ENCODE assay signal across 9 cellular contexts in the genomic region with DNA sequence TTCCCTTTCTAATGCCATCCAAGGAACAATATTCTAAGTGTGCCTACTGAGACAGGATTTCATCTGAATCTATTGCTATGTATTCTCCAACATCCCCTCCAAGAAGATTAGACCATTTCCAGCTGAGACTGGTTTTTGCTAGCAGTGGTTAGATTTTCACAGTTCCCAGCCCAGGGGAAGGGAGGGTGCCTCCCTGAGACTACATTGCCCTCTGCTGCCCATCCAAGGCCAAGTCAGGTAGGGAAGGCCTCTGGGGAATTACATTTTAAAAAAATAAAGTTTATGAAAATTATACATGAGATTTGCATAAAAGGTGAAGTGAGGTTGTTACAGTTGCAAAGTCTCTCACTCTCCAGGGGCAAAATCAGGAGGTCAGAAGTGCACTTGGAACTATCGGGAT. TPM values are rescaled to one million over a fixed set of nuclear protein-coding genes. Genes with fewer than 3 reads are reported as not detected.
A peak's percentile ranks its signal among the peaks of the same experiment; 100 is the strongest.
DNase-seq lines count a peak whose midpoint lies in the region; ATAC-seq and TF ChIP-seq lines count a peak whose summit lies in the region.
"Had no signal": no experiment of that assay in that cellular context is flagged by ENCODE, and none has a peak within 500 bp of the region (broad histone marks: within the 10 kb centered on the region; RNA-seq: fewer than 3 reads in every experiment).

No MANE protein-coding gene starts in this region.

- no peak overlapping the region for H3K27ac ChIP-seq in RWPE2 (ENCODE audit: poor library complexity, severe bottlenecking)
- no peak overlapping the region for H3K27ac ChIP-seq in left lung

- H3K4me3 ChIP-seq in RWPE2 (ENCODE audit: severe bottlenecking) (no peak overlapping the region), left lung (no peak overlapping the region)

- H3K27ac Mint-ChIP-seq in CD14-positive monocyte = peak overlapping the region in 3 of 7 donors; percentile 8 to 67 (median 42)
- H3K27ac Mint-ChIP-seq in activated T-cell treated with anti-CD3 and anti-CD28 coated beads, Interleukin-2, amount 50 U/mL, for 72 hours = no peak overlapping the region

- H3K9me3 ChIP-seq in RWPE2 (ENCODE audit: severe bottlenecking) (no peaks in the 10 kb centered on the region), left lung (no peaks in the 10 kb centered on the region)

- H3K4me3 Mint-ChIP-seq in CD14-positive monocyte = peak overlapping the region in 1 of 2 donors; percentile 30
- H3K4me3 Mint-ChIP-seq in activated T-cell treated with anti-CD3 and anti-CD28 coated beads, Interleukin-2, amount 50 U/mL, for 72 hours = no peak overlapping the region

- H3K27me3 Mint-ChIP-seq in CD14-positive monocyte (ENCODE audit: low read depth in 3 of 3) = peaks cover 0 to 1% (median 0%) of the 10 kb centered on the region in 3 donors
- peaks cover 9% of the 10 kb centered on the region for H3K27me3 Mint-ChIP-seq in activated T-cell treated with anti-CD3 and anti-CD28 coated beads, Interleukin-2, amount 50 U/mL, for 72 hours (ENCODE audit: low read depth)

- DNase-seq in CD14-positive monocyte (ENCODE audit: low spot score) (no peak), RWPE2 (ENCODE audit: low spot score) (no peak), left lung (no peak)
- no peak for DNase-seq in activated T-cell treated with anti-CD3 and anti-CD28 coated beads, Interleukin-2, amount 50 U/mL, for 72 hours
- DNase-seq: NCI-H1930 had no signal

- peaks cover 0 to 6% (median under 1%) of the 10 kb centered on the region in 7 donors for H3K9me3 Mint-ChIP-seq in CD14-positive monocyte
- no peaks in the 10 kb centered on the region for H3K9me3 Mint-ChIP-seq in activated T-cell treated with anti-CD3 and anti-CD28 coated beads, Interleukin-2, amount 50 U/mL, for 72 hours

- intact Hi-C loops in CD14-positive monocyte (cut with micrococcal nuclease) (loop anchor here (5.0 to 10.0 kb wide), 2 partner anchors 34 to 51 kb away; no protein-coding TSS in a partner anchor), left lung (cut with DNase I) (no loop called here)

- peaks cover 59% of the 10 kb centered on the region for H3K4me1 Mint-ChIP-seq in CD14-positive monocyte
- no peaks in the 10 kb centered on the region for H3K4me1 Mint-ChIP-seq in activated T-cell treated with anti-CD3 and anti-CD28 coated beads, Interleukin-2, amount 50 U/mL, for 72 hours (ENCODE audit: low read depth)

- no peaks in the 10 kb centered on the region for H3K4me1 ChIP-seq in RWPE2 (ENCODE audit: insufficient read depth, poor library complexity, severe bottlenecking)
- H3K4me1 ChIP-seq in left lung = peaks cover 0 to 28% of the 10 kb centered on the region in 2 donors

- H3K27me3 ChIP-seq in RWPE2 (ENCODE audit: insufficient read depth, poor library complexity, severe bottlenecking) = no peaks in the 10 kb centered on the region
- H3K27me3 ChIP-seq in left lung = no peaks in the 10 kb centered on the region

- no peaks in the 10 kb centered on the region for H3K36me3 ChIP-seq in RWPE2 (ENCODE audit: low read depth)
- H3K36me3 ChIP-seq in left lung = no peaks in the 10 kb centered on the region

- ATAC-seq in GM21825 (IDR thresholded peaks at IDR 0.05; ENCODE audit: unreplicated experiment) (peak; percentile 32), RWPE2 (ENCODE audit: low read depth) (peak; percentile 59; the same call in 1 of the 3 replicates), left lung (peak; percentile 75), GM18867 (IDR thresholded peaks at IDR 0.05; ENCODE audit: unreplicated experiment) (no peak), HG03521 (IDR thresholded peaks at IDR 0.05; ENCODE audit: unreplicated experiment) (no peak), HG03460 (IDR thresholded peaks at IDR 0.05; ENCODE audit: unreplicated experiment) (no peak)
- ATAC-seq in activated T-cell treated with anti-CD3 and anti-CD28 coated beads, Interleukin-2, amount 50 U/mL, for 72 hours (replicated peaks in 1 of 2) = no peak

- no peaks in the 10 kb centered on the region for H3K36me3 Mint-ChIP-seq in CD14-positive monocyte
- H3K36me3 Mint-ChIP-seq in activated T-cell treated with anti-CD3 and anti-CD28 coated beads, Interleukin-2, amount 50 U/mL, for 72 hours (ENCODE audit: insufficient read depth in 2 of 2) = no peaks in the 10 kb centered on the region

- TF ChIP-seq CTCF in CD14-positive monocyte (IDR thresholded peaks at IDR 0.05) = peak; percentile 44
- TF ChIP-seq CTCF in RWPE2 (IDR thresholded peaks at IDR 0.05; ENCODE audit: poor library complexity, severe bottlenecking) = peak; percentile 50
- no peak for TF ChIP-seq CTCF in left lung (IDR thresholded peaks at IDR 0.05)

RNA-seq across cellular contexts. Expression of gene SYK, which starts 28.0 kb away (rescaled TPM):
- 100 to 1,000 TPM; 177 to 186 TPM for polyA plus RNA-seq in CD14-positive monocyte
- 10 to 100 TPM; 49.7 to 91.8 TPM for total RNA-seq in left lung
- total RNA-seq in activated T-cell treated with anti-CD3 and anti-CD28 coated beads, Interleukin-2, amount 50 U/mL, for 72 hours = under 1 TPM; 0.19 to 0.44 TPM

Comparison
In these comparisons a context has a peak if more than half of its experiments do, and no peak if none do; other contexts are left out.
1. CTCF ChIP-seq: peak in CD14-positive monocyte (single experiment) and RWPE2 (single experiment); none in left lung (0 of 2).
2. ATAC-seq: peak in GM21825 (single experiment), RWPE2 (single experiment) and left lung (single experiment); none in activated T-cell treated with anti-CD3 and anti-CD28 coated beads, Interleukin-2, amount 50 U/mL, for 72 hours (0 of 2), GM18867 (single experiment), HG03521 (single experiment) and HG03460 (single experiment).
3. RNA of gene SYK, which starts 28.0 kb away (total RNA-seq): 49.7 to 91.8 TPM in left lung; 0.19 to 0.44 TPM in activated T-cell treated with anti-CD3 and anti-CD28 coated beads, Interleukin-2, amount 50 U/mL, for 72 hours; every median in the first group is over 10 times any median in the second.
4. intact Hi-C loops: an anchor here in CD14-positive monocyte (5.0 to 10.0 kb wide); none called in left lung.